8 cellular contexts compared by ENCODE assay signal in the genomic region with DNA sequence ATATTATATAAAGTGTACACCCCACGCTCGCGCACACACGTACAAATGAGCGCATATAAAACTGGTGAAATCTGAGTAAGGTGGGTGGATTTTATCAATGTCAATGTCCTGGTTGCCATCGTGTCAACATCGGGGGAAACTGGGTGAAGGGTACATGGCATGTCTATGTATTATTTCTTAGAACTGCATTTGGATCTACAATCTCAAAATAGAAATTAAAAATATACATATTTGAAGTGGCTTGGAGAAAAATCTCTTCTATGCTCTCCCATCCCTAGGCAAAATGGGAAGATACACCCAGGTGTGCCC. TPM values are rescaled to one million over a fixed set of nuclear protein-coding genes. Genes with fewer than 3 reads are reported as not detected.
DNase-seq lines count a peak whose midpoint lies in the region; ATAC-seq, FAIRE-seq and TF ChIP-seq lines count a peak whose summit lies in the region.

No MANE protein-coding gene starts in this region.

- H3K36me3 ChIP-seq in heart right ventricle (no peaks in the 10 kb centered on the region), upper lobe of right lung (no peaks in the 10 kb centered on the region)

- H3K27me3 Mint-ChIP-seq in MCF 10A (ENCODE audit: insufficient read depth, unreplicated experiment), result peaks cover 35% of the 10 kb centered on the region

- peak overlapping the region in 9 of 10 donors; percentile 43 to 65 (median 62) for H3K4me3 ChIP-seq in heart right ventricle
- peak overlapping the region; percentile 65 for H3K4me3 ChIP-seq in upper lobe of right lung

- H3K9me3 Mint-ChIP-seq in MCF 10A (ENCODE audit: unreplicated experiment), result no peaks in the 10 kb centered on the region

- TF ChIP-seq CTCF in heart right ventricle (IDR thresholded peaks at IDR 0.05) (no peak), MCF 10A (IDR thresholded peaks at IDR 0.05; ENCODE audit: unreplicated experiment) (no peak), upper lobe of right lung (IDR thresholded peaks at IDR 0.05) (no peak)

- POLR2A ChIA-PET in MCF 10A (lab: Yijun Ruan, JAX), result interaction anchor here (9.8 kb wide), 1 partner anchor 82 kb away, joined by 110 read pairs; a partner anchor contains a TSS

- no peak overlapping the region for H3K27ac ChIP-seq in heart right ventricle
- peak overlapping the region; percentile 68 for H3K27ac ChIP-seq in upper lobe of right lung

- no TSS peak for BruUV-seq in MCF 10A (replicated peaks; lab: Mats Ljungman, UMichigan)

- peak overlapping the region; percentile 94 for H3K27ac Mint-ChIP-seq in MCF 10A (ENCODE audit: low read depth, unreplicated experiment)

- DNase-seq in heart right ventricle (no peak), Right ventricle myocardium superior (no peak), MCF 10A (ENCODE audit: unreplicated experiment) (no peak), mesenteric fat pad (ENCODE audit: low spot score) (peak; percentile 6), upper lobe of right lung (no peak), H54 (ENCODE audit: insufficient read length, low spot score) (no peak), NCI-H2171 (lab: John Stamatoyannopoulos, UW) (no peak), RPMI8226 (no peak)

- intact Hi-C loops in heart right ventricle (cut with DNase I), result no loop called here
- intact Hi-C loops in Right ventricle myocardium superior (cut with DNase I), result loop anchor here (10.0 kb wide), 1 partner anchor 161 kb away; no protein-coding TSS in a partner anchor
- intact Hi-C loops in MCF 10A (cut with micrococcal nuclease), result loop anchor here (5.0 kb wide), 1 partner anchor 81 kb away; a partner anchor contains a TSS
- intact Hi-C loops in upper lobe of right lung (cut with DNase I), result no loop called here

- no peaks in the 10 kb centered on the region for H3K36me3 Mint-ChIP-seq in MCF 10A (ENCODE audit: insufficient read depth, unreplicated experiment)

- peaks cover 0 to 20% (median 10%) of the 10 kb centered on the region in 9 donors for H3K4me1 ChIP-seq in heart right ventricle
- H3K4me1 ChIP-seq in upper lobe of right lung, result no peaks in the 10 kb centered on the region

- peak overlapping the region; percentile 85 for H3K4me3 Mint-ChIP-seq in MCF 10A (ENCODE audit: unreplicated experiment)

- ATAC-seq in heart right ventricle, result no peak
- ATAC-seq in Right ventricle myocardium superior (ENCODE audit: poor library complexity), result no peak
- ATAC-seq in upper lobe of right lung, result no peak

- FAIRE-seq in H54 (lab: Jason Lieb, UNC), result no peak

- TF ChIP-seq POLR2A in H54 (IDR thresholded peaks at IDR 0.05; ENCODE audit: low read depth, low read length), result no peak

- CTCF ChIA-PET in MCF 10A (lab: Yijun Ruan, JAX), result interaction anchor here (0.5 to 7.1 kb wide), 3 partner anchors 32 to 129 kb away, joined by 3 to 54 read pairs (median 3); no protein-coding TSS in a partner anchor

- 55 to 66% methylated on average over 7 of the region's 7 CpGs for WGBS in heart right ventricle, 2 donors

- no peaks in the 10 kb centered on the region for H3K9me3 ChIP-seq in heart right ventricle
- no peaks in the 10 kb centered on the region for H3K9me3 ChIP-seq in upper lobe of right lung

- H3K27me3 ChIP-seq in heart right ventricle (peaks cover 0 to 94% (median 74%) of the 10 kb centered on the region in 7 donors), upper lobe of right lung (peaks cover 8% of the 10 kb centered on the region)

- peaks cover 27% of the 10 kb centered on the region for H3K4me1 Mint-ChIP-seq in MCF 10A (ENCODE audit: insufficient read depth, unreplicated experiment)

RNA-seq across cellular contexts. Expression of a gene that starts 0.8 kb away (rescaled TPM):
- total RNA-seq in heart right ventricle, result 1 to 10 TPM in 1 of 10 donors, under 1 TPM in 8, not detected in 1; 0.13 to 1.3 (median 0.51) TPM
- polyA plus RNA-seq in heart right ventricle, result under 1 TPM; 0.58 to 0.59 TPM
- 0.56 TPM for total RNA-seq in Right ventricle myocardium superior
- total RNA-seq in MCF 10A (2022), result 9.4 and 12.8 TPM in 2 replicates
- 5.5 TPM for total RNA-seq in mesenteric fat pad
- 3.1 TPM for total RNA-seq in upper lobe of right lung

Comparison
In these comparisons a context has a peak if more than half of its experiments do, and no peak if none do; other contexts are left out.
1. intact Hi-C loops: an anchor here in Right ventricle myocardium superior (10.0 kb wide) and MCF 10A (5.0 kb wide); none called in heart right ventricle and upper lobe of right lung.